ENCODE assay signal across 13 cellular contexts in the genomic region with DNA sequence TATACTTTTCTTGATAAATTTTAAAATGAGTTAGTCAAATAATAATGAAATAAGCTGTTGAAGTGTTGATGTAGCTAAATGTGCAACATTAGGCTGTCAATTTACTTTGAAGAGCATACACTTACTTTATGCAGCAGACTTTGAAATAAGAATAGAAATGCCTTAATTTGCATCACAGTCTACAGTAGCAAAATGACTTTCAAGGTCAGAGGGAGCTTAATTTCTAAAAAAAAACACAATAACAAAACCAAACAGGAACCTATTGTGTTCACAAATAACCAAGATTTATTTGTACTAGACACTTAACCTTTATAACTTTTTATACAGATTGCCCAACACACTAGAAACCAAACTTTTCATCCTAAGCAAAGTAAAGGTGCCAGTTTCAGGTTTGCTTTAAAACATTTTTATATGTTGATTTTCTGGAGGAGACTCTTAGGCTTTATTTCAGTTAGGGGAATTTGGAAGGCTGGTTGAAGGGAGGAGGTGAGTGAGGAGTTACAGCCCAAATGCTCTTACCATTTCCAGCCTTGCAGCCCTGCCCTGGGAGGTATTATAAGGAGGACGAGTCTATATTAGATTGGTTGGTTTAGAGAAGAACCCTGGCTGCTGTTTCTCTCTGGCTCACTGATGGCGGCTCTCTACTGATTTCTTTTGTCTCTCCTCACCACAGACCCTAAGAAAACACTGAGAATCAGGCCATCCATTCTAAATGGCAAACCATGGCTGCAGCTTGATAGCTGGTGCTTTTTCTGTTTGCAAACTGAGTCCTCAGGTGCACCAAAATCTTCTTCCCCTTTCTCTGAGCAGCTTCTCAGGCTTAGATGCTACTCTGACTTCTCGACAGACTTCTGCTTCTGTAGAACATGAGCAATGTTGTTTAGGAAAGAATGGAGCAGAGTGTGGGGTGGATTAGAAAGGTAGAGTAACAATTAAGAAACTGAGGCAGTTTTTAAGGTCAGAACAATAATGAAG. TPM values are rescaled to one million over a fixed set of nuclear protein-coding genes. Genes with fewer than 3 reads are reported as not detected.
DNase-seq lines count a peak whose midpoint lies in the region; ATAC-seq, FAIRE-seq and TF ChIP-seq lines count a peak whose summit lies in the region.
"Had no signal": no experiment of that assay in that cellular context is flagged by ENCODE, and none has a peak within 500 bp of the region (broad histone marks: within the 10 kb centered on the region; RNA-seq: fewer than 3 reads in every experiment).

No MANE protein-coding gene starts in this region.

- ATAC-seq in GM21381 (IDR thresholded peaks at IDR 0.05; ENCODE audit: unreplicated experiment) (peak; percentile 56), HG03066 (IDR thresholded peaks at IDR 0.05; ENCODE audit: low read depth, unreplicated experiment) (peak; percentile 77), activated B cell treated with CpG ODN at 0.5 μM for 24 hours (ENCODE audit: low read depth) (peak; percentile 62)

- H3K27ac Mint-ChIP-seq in activated B cell treated with CpG ODN at 0.5 μM for 24 hours (peak overlapping the region; percentile 93), type B pancreatic cell (no peak overlapping the region)
- H3K27ac Mint-ChIP-seq: activated naive CD4-positive, alpha-beta T cell treated with anti-CD3 and anti-CD28 coated beads for 36 hours had no signal

- peak; percentile 39 for FAIRE-seq in GM18507 (lab: Jason Lieb, UNC)

- DNase-seq in GM18507 (ENCODE audit: extremely low spot score, insufficient read length, low read depth) = no peak
- no peak for DNase-seq in activated B cell treated with CpG ODN at 0.5 μM for 24 hours
- no peak for DNase-seq in NCI-H524 treated with DMSO at 0.1 percent for 48 hours (lab: John Stamatoyannopoulos, UW)
- DNase-seq in NCI-H2227 treated with DMSO at 0.1 percent for 48 hours (lab: John Stamatoyannopoulos, UW) = no peak
- DNase-seq in HCEC 1CT = no peak
- no peak for DNase-seq in type B pancreatic cell (ENCODE audit: extremely low spot score, unreplicated experiment)
- DNase-seq: activated naive CD4-positive, alpha-beta T cell treated with anti-CD3 and anti-CD28 coated beads for 36 hours; dorsolateral prefrontal cortex; GOT3; midbrain; WERI-Rb-1 had no signal

- peak overlapping the region; percentile 49 for H3K4me3 Mint-ChIP-seq in activated B cell treated with CpG ODN at 0.5 μM for 24 hours
- H3K4me3 Mint-ChIP-seq in type B pancreatic cell = no peak overlapping the region

- H3K36me3 Mint-ChIP-seq in activated B cell treated with CpG ODN at 0.5 μM for 24 hours (ENCODE audit: low read depth) = no peaks in the 10 kb centered on the region
- no peaks in the 10 kb centered on the region for H3K36me3 Mint-ChIP-seq in type B pancreatic cell

- POLR2A ChIA-PET in activated B cell treated with CpG ODN at 0.5 μM for 24 hours (lab: Charles Lee) = interaction anchor here (0.6 to 2.0 kb wide), 10 partner anchors 8 to 1760 kb away, joined by 3 to 8 read pairs (median 3); partner anchors contain the start of gene GLCCI1

- intact Hi-C loops in activated B cell treated with CpG ODN at 0.5 μM for 24 hours (cut with micrococcal nuclease) = loop anchor here (2.0 kb wide), 2 partner anchors 15 to 43 kb away; no protein-coding TSS in a partner anchor

- peaks cover 51% of the 10 kb centered on the region for H3K4me1 Mint-ChIP-seq in activated B cell treated with CpG ODN at 0.5 μM for 24 hours
- peaks cover 20% of the 10 kb centered on the region for H3K4me1 Mint-ChIP-seq in type B pancreatic cell (ENCODE audit: unreplicated experiment)

- TF ChIP-seq CTCF in activated B cell treated with CpG ODN at 0.5 μM for 24 hours (IDR thresholded peaks at IDR 0.05) = no peak
- no peak for TF ChIP-seq CTCF in type B pancreatic cell (conservative IDR thresholded peaks at IDR 0.05)

- H3K9me3 Mint-ChIP-seq in activated B cell treated with CpG ODN at 0.5 μM for 24 hours = no peaks in the 10 kb centered on the region
- H3K9me3 Mint-ChIP-seq in type B pancreatic cell = no peaks in the 10 kb centered on the region
- H3K9me3 Mint-ChIP-seq: activated naive CD4-positive, alpha-beta T cell treated with anti-CD3 and anti-CD28 coated beads for 36 hours had no signal

- no peaks in the 10 kb centered on the region for H3K27me3 Mint-ChIP-seq in activated B cell treated with CpG ODN at 0.5 μM for 24 hours
- no peaks in the 10 kb centered on the region for H3K27me3 Mint-ChIP-seq in type B pancreatic cell

- CTCF ChIA-PET in activated B cell treated with CpG ODN at 0.5 μM for 24 hours (lab: Charles Lee) = interaction anchor here (0.6 to 2.0 kb wide), 4 partner anchors 10 to 417 kb away, joined by 3 to 7 read pairs (median 4); no protein-coding TSS in a partner anchor

RNA-seq across cellular contexts. Expression of gene RPA3, which starts 55.2 kb away (rescaled TPM):
- 64.9 and 83.2 TPM in 2 replicates for total RNA-seq in activated B cell treated with CpG ODN at 0.5 μM for 24 hours
- 27.3 and 42.3 TPM in 2 replicates for total RNA-seq in type B pancreatic cell (ENCODE audit: low replicate concordance)
